ENCODE assay signal across 2 cellular contexts in genomic region chr3:111838133-111838532, GRCh38.
A peak's percentile ranks its signal among the peaks of the same experiment; 100 is the strongest.
TF ChIP-seq lines count a peak whose summit lies in the region.

No MANE protein-coding gene starts in this region.

TF ChIP-seq in liver, 16 proteins besides CTCF, POLR2A, EP300 and RAD21 (continued from another document):
- TF ChIP-seq HNF4A (conservative IDR thresholded peaks at IDR 0.05): peak; percentile 39 to 48
- no peak for TF ChIP-seq SP1 (IDR thresholded peaks at IDR 0.05)
TF ChIP-seq in liver: peak in this region for 1.

TF ChIP-seq in HepG2, 621 proteins besides CTCF, POLR2A, EP300 and RAD21:
- no peak for TF ChIP-seq ZHX2 (IDR thresholded peaks at IDR 0.05; ENCODE audit: low read depth)
- TF ChIP-seq ZHX2 (CRISPR knock-in tag; IDR thresholded peaks at IDR 0.05; ENCODE audit: borderline replicate concordance): no peak
- TF ChIP-seq ZNF441 (CRISPR knock-in tag; IDR thresholded peaks at IDR 0.05; ENCODE audit: borderline replicate concordance): no peak
- TF ChIP-seq ISX (CRISPR knock-in tag; conservative IDR thresholded peaks at IDR 0.05): no peak
- no peak for TF ChIP-seq ZFP37 (CRISPR knock-in tag; IDR thresholded peaks at IDR 0.05; ENCODE audit: borderline replicate concordance)
- TF ChIP-seq ELF3 (CRISPR knock-in tag; IDR thresholded peaks at IDR 0.05): no peak
- TF ChIP-seq NFKB2 (CRISPR knock-in tag; IDR thresholded peaks at IDR 0.05; ENCODE audit: borderline replicate concordance): no peak
- no peak for TF ChIP-seq THYN1 (CRISPR knock-in tag; IDR thresholded peaks at IDR 0.05; ENCODE audit: borderline replicate concordance, low read depth)
- TF ChIP-seq JUNB (CRISPR knock-in tag; IDR thresholded peaks at IDR 0.05; ENCODE audit: borderline replicate concordance): no peak
- TF ChIP-seq ZFX (CRISPR knock-in tag; IDR thresholded peaks at IDR 0.05; ENCODE audit: low read depth): no peak
- TF ChIP-seq ZNF883 (CRISPR knock-in tag; IDR thresholded peaks at IDR 0.05; ENCODE audit: not compliant biosample characterization): no peak
- no peak for TF ChIP-seq ZNF44 (CRISPR knock-in tag; IDR thresholded peaks at IDR 0.05)
- TF ChIP-seq RBAK (CRISPR knock-in tag; IDR thresholded peaks at IDR 0.05): no peak
- no peak for TF ChIP-seq ELF4 (CRISPR knock-in tag; IDR thresholded peaks at IDR 0.05; ENCODE audit: borderline replicate concordance)
- no peak for TF ChIP-seq KAT2B (IDR thresholded peaks at IDR 0.05; ENCODE audit: borderline replicate concordance, low read depth, low read length)
- TF ChIP-seq FOSL1 (CRISPR knock-in tag; IDR thresholded peaks at IDR 0.05; ENCODE audit: borderline replicate concordance): no peak
